Comparison of ENCODE assay signal across 8 cellular contexts in the genomic region with DNA sequence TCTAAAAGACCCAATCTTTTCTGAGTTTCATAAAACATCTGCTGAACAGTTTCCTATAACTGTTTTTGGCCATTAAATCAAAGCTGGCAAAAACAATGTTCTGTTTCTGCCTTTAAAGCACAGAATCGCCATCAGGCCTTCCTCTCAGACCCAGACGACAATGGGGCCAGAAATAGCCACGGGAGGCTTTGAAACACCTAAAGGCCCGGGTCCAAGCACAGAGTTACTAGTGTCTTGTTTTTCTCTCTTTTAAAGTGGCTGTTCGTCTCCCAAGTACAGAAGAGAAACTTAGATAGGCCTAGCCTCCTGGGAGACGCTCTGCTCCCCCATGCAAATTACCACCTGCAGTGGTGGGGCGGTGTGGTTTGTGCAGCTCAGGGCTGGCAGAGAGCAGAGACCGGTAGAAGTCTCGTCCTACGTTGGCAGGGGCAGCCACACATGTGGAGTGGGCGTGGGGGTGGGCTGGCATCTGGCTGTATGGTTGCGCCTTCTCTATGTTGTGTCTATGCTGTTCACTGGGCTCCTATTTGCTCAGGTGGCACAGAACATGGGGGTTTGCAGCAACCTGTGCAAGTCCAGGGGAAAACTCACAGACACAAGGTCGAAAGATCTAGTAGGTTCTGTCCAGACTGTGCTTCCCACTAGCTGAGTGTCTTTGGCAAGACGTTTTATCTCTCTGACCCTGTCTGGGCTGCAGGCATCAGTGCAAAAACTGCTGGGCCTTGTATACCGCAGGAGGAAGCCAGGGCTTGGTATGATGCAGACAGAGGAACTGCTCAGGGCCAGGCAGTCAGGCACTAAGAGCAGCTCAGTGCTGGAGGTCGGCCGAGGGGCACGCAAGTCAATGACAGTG. TPM values are rescaled to one million over a fixed set of nuclear protein-coding genes. Genes with fewer than 3 reads are reported as not detected.
DNase-seq lines count a peak whose midpoint lies in the region; ATAC-seq and TF ChIP-seq lines count a peak whose summit lies in the region.

No MANE protein-coding gene starts in this region.

- H3K9me3 Mint-ChIP-seq in IgD-negative memory B cell (peaks cover 0 to 2% (median 1%) of the 10 kb centered on the region in 3 donors), nephron (peaks cover 2% of the 10 kb centered on the region)
- no peaks in the 10 kb centered on the region for H3K9me3 Mint-ChIP-seq in activated T-helper 1 cell treated with anti-CD3 and anti-CD28 coated beads, Interleukin-12 subunit alpha, Interleukin-12 subunit beta, Interleukin-2, Interleukin-4 antibody, amounts not matched to agents 30 ng/mL and 10 ng/mL and 1 ng/mL, durations not matched to agents 14 hours and 24 hours and 36 hours

- peak; percentile 67 for DNase-seq in GDM1 (lab: John Stamatoyannopoulos, UW)
- peak; percentile 33 for DNase-seq in activated T-helper 1 cell treated with anti-CD3 and anti-CD28 coated beads, Interleukin-12 subunit alpha, Interleukin-12 subunit beta, Interleukin-2, Interleukin-4 antibody, amounts not matched to agents 30 ng/mL and 10 ng/mL and 1 ng/mL, durations not matched to agents 14 hours and 24 hours and 36 hours (ENCODE audit: low spot score)
- no peak for DNase-seq in H7
- no peak for DNase-seq in NOMO-1 treated with DMSO at 0.1 percent for 48 hours (lab: John Stamatoyannopoulos, UW; ENCODE audit: unreplicated experiment)
- DNase-seq in DMS53 (lab: John Stamatoyannopoulos, UW) = no peak

- H3K27me3 ChIP-seq in H7 (ENCODE audit: control insufficient read depth, insufficient read depth, low read length) = peaks cover 1% of the 10 kb centered on the region; the same call in 1 of the 2 replicates

- no peaks in the 10 kb centered on the region for H3K36me3 ChIP-seq in H7 (replicated peaks; ENCODE audit: control insufficient read depth, insufficient read depth, low read length)

- peak overlapping the region; percentile 64 to 89 (median 84) for H3K4me3 Mint-ChIP-seq in IgD-negative memory B cell
- H3K4me3 Mint-ChIP-seq in activated T-helper 1 cell treated with anti-CD3 and anti-CD28 coated beads, Interleukin-12 subunit alpha, Interleukin-12 subunit beta, Interleukin-2, Interleukin-4 antibody, amounts not matched to agents 30 ng/mL and 10 ng/mL and 1 ng/mL, durations not matched to agents 14 hours and 24 hours and 36 hours = peak overlapping the region; percentile 73
- peak overlapping the region in 1 of 3 experiments; percentile 13 for H3K4me3 Mint-ChIP-seq in nephron

- TF ChIP-seq CTCF in nephron (IDR thresholded peaks at IDR 0.05; ENCODE audit: unreplicated experiment in 3 of 3) = no peak

- no peak overlapping the region for H3K4me3 ChIP-seq in H7 (ENCODE audit: insufficient read depth, low read depth, low read length)

- peaks cover 38 to 75% (median 58%) of the 10 kb centered on the region in 3 donors for H3K4me1 Mint-ChIP-seq in IgD-negative memory B cell
- peaks cover 32% of the 10 kb centered on the region for H3K4me1 Mint-ChIP-seq in activated T-helper 1 cell treated with anti-CD3 and anti-CD28 coated beads, Interleukin-12 subunit alpha, Interleukin-12 subunit beta, Interleukin-2, Interleukin-4 antibody, amounts not matched to agents 30 ng/mL and 10 ng/mL and 1 ng/mL, durations not matched to agents 14 hours and 24 hours and 36 hours (ENCODE audit: low read depth)
- peaks cover 42% of the 10 kb centered on the region for H3K4me1 Mint-ChIP-seq in nephron

- intact Hi-C loops in activated T-helper 1 cell treated with anti-CD3 and anti-CD28 coated beads, Interleukin-12 subunit alpha, Interleukin-12 subunit beta, Interleukin-2, Interleukin-4 antibody, amounts not matched to agents 30 ng/mL and 10 ng/mL and 1 ng/mL, durations not matched to agents 14 hours and 24 hours and 36 hours (cut with micrococcal nuclease) = loop anchor here (1.0 kb wide), 1 partner anchor 13 kb away; no protein-coding TSS in a partner anchor

- peak overlapping the region; percentile 94 to 98 (median 95) for H3K27ac Mint-ChIP-seq in IgD-negative memory B cell
- peak overlapping the region; percentile 82 for H3K27ac Mint-ChIP-seq in activated T-helper 1 cell treated with anti-CD3 and anti-CD28 coated beads, Interleukin-12 subunit alpha, Interleukin-12 subunit beta, Interleukin-2, Interleukin-4 antibody, amounts not matched to agents 30 ng/mL and 10 ng/mL and 1 ng/mL, durations not matched to agents 14 hours and 24 hours and 36 hours
- peak overlapping the region; percentile 73 to 87 (median 83) for H3K27ac Mint-ChIP-seq in nephron

- H3K27me3 Mint-ChIP-seq in IgD-negative memory B cell (no peaks in the 10 kb centered on the region), nephron (ENCODE audit: low read depth) (peaks cover 22% of the 10 kb centered on the region)
- H3K27me3 Mint-ChIP-seq in activated T-helper 1 cell treated with anti-CD3 and anti-CD28 coated beads, Interleukin-12 subunit alpha, Interleukin-12 subunit beta, Interleukin-2, Interleukin-4 antibody, amounts not matched to agents 30 ng/mL and 10 ng/mL and 1 ng/mL, durations not matched to agents 14 hours and 24 hours and 36 hours (ENCODE audit: insufficient read depth) = peaks cover under 1% of the 10 kb centered on the region

- H3K36me3 Mint-ChIP-seq in IgD-negative memory B cell (no peaks in the 10 kb centered on the region), nephron (ENCODE audit: low read depth) (no peaks in the 10 kb centered on the region)
- H3K36me3 Mint-ChIP-seq in activated T-helper 1 cell treated with anti-CD3 and anti-CD28 coated beads, Interleukin-12 subunit alpha, Interleukin-12 subunit beta, Interleukin-2, Interleukin-4 antibody, amounts not matched to agents 30 ng/mL and 10 ng/mL and 1 ng/mL, durations not matched to agents 14 hours and 24 hours and 36 hours (ENCODE audit: low read depth) = peaks cover 2% of the 10 kb centered on the region

- peak; percentile 96 for ATAC-seq in GM21367 (IDR thresholded peaks at IDR 0.05; ENCODE audit: unreplicated experiment)

RNA-seq across cellular contexts. Expression of a gene that starts 23.6 kb away (rescaled TPM):
- polyA plus RNA-seq in IgD-negative memory B cell = 192 TPM
- total RNA-seq in activated T-helper 1 cell treated with anti-CD3 and anti-CD28 coated beads, Interleukin-12 subunit alpha, Interleukin-12 subunit beta, Interleukin-2, Interleukin-4 antibody, amounts not matched to agents 30 ng/mL and 10 ng/mL and 1 ng/mL, durations not matched to agents 14 hours and 24 hours and 36 hours = 609 and 619 TPM in 2 replicates
- 23.8 and 24.1 TPM in 2 replicates for total RNA-seq in H7 (2014; rRNA removed; shearing (Covaris generic))

Comparison
In these comparisons a context has a peak if more than half of its experiments do, and no peak if none do; other contexts are left out.
1. DNase-seq: peak in GDM1 (single experiment) and activated T-helper 1 cell treated with anti-CD3 and anti-CD28 coated beads, Interleukin-12 subunit alpha, Interleukin-12 subunit beta, Interleukin-2, Interleukin-4 antibody, amounts not matched to agents 30 ng/mL and 10 ng/mL and 1 ng/mL, durations not matched to agents 14 hours and 24 hours and 36 hours (single experiment); none in H7 (single experiment), NOMO-1 treated with DMSO at 0.1 percent for 48 hours (single experiment) and DMS53 (single experiment).
2. RNA of a gene that starts 23.6 kb away (total RNA-seq): 609 to 619 TPM in activated T-helper 1 cell treated with anti-CD3 and anti-CD28 coated beads, Interleukin-12 subunit alpha, Interleukin-12 subunit beta, Interleukin-2, Interleukin-4 antibody, amounts not matched to agents 30 ng/mL and 10 ng/mL and 1 ng/mL, durations not matched to agents 14 hours and 24 hours and 36 hours; 23.8 to 24.1 TPM in H7; every median in the first group is over 10 times any median in the second.
3. Peak in every context shown above with its lines, with median percentiles within 50 percentile points of each other: H3K27ac Mint-ChIP-seq.